9 cellular contexts compared by ENCODE assay signal in the genomic region with DNA sequence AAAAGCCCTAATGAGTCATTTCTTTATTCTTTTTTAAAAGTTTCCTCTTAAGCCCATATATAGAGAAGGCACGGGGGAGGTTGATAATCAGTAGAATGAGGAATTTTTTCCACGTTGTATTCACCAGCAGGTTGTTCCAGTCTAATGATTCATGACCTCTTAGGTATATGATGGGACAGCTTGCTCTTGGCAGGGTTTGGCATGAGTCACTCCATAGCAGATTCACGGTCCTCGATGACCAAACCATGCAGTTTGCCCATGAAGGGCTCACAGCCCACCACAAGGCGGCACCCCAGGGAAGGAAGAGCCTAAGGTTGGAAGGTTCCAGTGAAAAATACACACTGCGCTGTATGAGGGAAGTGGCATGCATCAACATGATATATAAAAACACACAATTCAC.
DNase-seq lines count a peak whose midpoint lies in the region; ATAC-seq, FAIRE-seq and TF ChIP-seq lines count a peak whose summit lies in the region.
"Had no signal": no experiment of that assay in that cellular context is flagged by ENCODE, and none has a peak within 500 bp of the region (broad histone marks: within the 10 kb centered on the region; RNA-seq: fewer than 3 reads in every experiment).

No MANE protein-coding gene starts in this region.

- intact Hi-C loops in adrenal gland (cut with DNase I) (no loop called here), aorta (cut with DNase I) (loop anchor here (10.0 kb wide), 1 partner anchor 550 kb away; no protein-coding TSS in a partner anchor)

- DNase-seq in NCI-H2029 (lab: John Stamatoyannopoulos, UW) (peak; percentile 1), NCI-H2029 treated with DMSO at 0.1 percent for 48 hours (lab: John Stamatoyannopoulos, UW) (no peak), RCC 7860 (ENCODE audit: low spot score) (peak; percentile 95), adrenal gland (peak; percentile 18 to 69 (median 47)), lung microvascular endothelial cell (ENCODE audit: low read depth in 2 of 2) (peak; percentile 94 to 96), aorta (peak; percentile 63 to 89), germinal center (ENCODE audit: low spot score) (no peak), NCI-H748 treated with DMSO at 0.1 percent for 48 hours (lab: John Stamatoyannopoulos, UW) (no peak)

- no peaks in the 10 kb centered on the region for H3K9me3 ChIP-seq in adrenal gland (replicated peaks in 1 of 3)
- no peaks in the 10 kb centered on the region for H3K9me3 ChIP-seq in aorta (ENCODE audit: control insufficient read depth, low read length)
- H3K9me3 ChIP-seq: BLaER1 treated with 17β-estradiol and CSF1 and Interleukin-3, amounts not matched to agents 10 nM and 100 nM had no signal

- no peak overlapping the region for H3K27ac ChIP-seq in adrenal gland
- H3K27ac ChIP-seq in aorta (ENCODE audit: low read depth in 1 of 2, low read length in 2 of 2), result no peak overlapping the region
- H3K27ac ChIP-seq: BLaER1 treated with 17β-estradiol and CSF1 and Interleukin-3, amounts not matched to agents 10 nM and 100 nM had no signal

- peak in 4 of 6 experiments; percentile 13 to 23 (median 19) for TF ChIP-seq CTCF in adrenal gland (IDR thresholded peaks at IDR 0.05)

- ATAC-seq in aorta (ENCODE audit: low FRiP score), result peak; percentile 66

- peak; percentile 98 for FAIRE-seq in RCC 7860 (lab: Jason Lieb, UNC)

- H3K4me1 ChIP-seq in adrenal gland (replicated peaks in 1 of 2), result no peaks in the 10 kb centered on the region
- H3K4me1 ChIP-seq in aorta (ENCODE audit: control insufficient read depth in 1 of 2, insufficient read depth in 2 of 2, low read length in 2 of 2), result no peaks in the 10 kb centered on the region
- H3K4me1 ChIP-seq: BLaER1 treated with 17β-estradiol and CSF1 and Interleukin-3, amounts not matched to agents 10 nM and 100 nM had no signal

- TF ChIP-seq POLR2A in adrenal gland (IDR thresholded peaks at IDR 0.05), result no peak

- H3K36me3 ChIP-seq in adrenal gland (replicated peaks in 1 of 2) (no peaks in the 10 kb centered on the region), aorta (ENCODE audit: control insufficient read depth in 1 of 2, insufficient read depth in 2 of 2, low read length in 1 of 2) (no peaks in the 10 kb centered on the region)
- H3K36me3 ChIP-seq: BLaER1 treated with 17β-estradiol and CSF1 and Interleukin-3, amounts not matched to agents 10 nM and 100 nM had no signal

- H3K27me3 ChIP-seq in adrenal gland, result peaks cover 15% of the 10 kb centered on the region
- H3K27me3 ChIP-seq in aorta (ENCODE audit: control insufficient read depth in 1 of 2, insufficient read depth in 2 of 2, low read length in 1 of 2), result no peaks in the 10 kb centered on the region
- H3K27me3 ChIP-seq: BLaER1 treated with 17β-estradiol and CSF1 and Interleukin-3, amounts not matched to agents 10 nM and 100 nM had no signal

- H3K4me3 ChIP-seq in adrenal gland, result no peak overlapping the region
- no peak overlapping the region for H3K4me3 ChIP-seq in aorta (ENCODE audit: low read length in 2 of 2)
- H3K4me3 ChIP-seq: BLaER1 treated with 17β-estradiol and CSF1 and Interleukin-3, amounts not matched to agents 10 nM and 100 nM had no signal

- WGBS in adrenal gland, 4 donors, result 41 to 47% (median 42%) methylated on average over 6 of the region's 6 CpGs
- WGBS in aorta, 2 donors, result 16 to 34% methylated on average over 6 of the region's 6 CpGs

Comparison
In these comparisons a context has a peak if more than half of its experiments do, and no peak if none do; other contexts are left out.
1. DNase-seq: peak in NCI-H2029 (single experiment), RCC 7860 (single experiment), adrenal gland (7 of 7), lung microvascular endothelial cell (2 of 2) and aorta (2 of 2); none in NCI-H2029 treated with DMSO at 0.1 percent for 48 hours (single experiment), germinal center (single experiment) and NCI-H748 treated with DMSO at 0.1 percent for 48 hours (single experiment).
2. intact Hi-C loops: an anchor here in aorta (10.0 kb wide); none called in adrenal gland.